15 cellular contexts compared by ENCODE assay signal in genomic region chr5:179264641-179265528, GRCh38.
DNase-seq lines count a peak whose midpoint lies in the region; ATAC-seq and TF ChIP-seq lines count a peak whose summit lies in the region.
"Had no signal": no experiment of that assay in that cellular context is flagged by ENCODE, and none has a peak within 500 bp of the region (broad histone marks: within the 10 kb centered on the region; RNA-seq: fewer than 3 reads in every experiment).

No MANE protein-coding gene starts in this region.

- peaks cover 51% of the 10 kb centered on the region for H3K4me1 ChIP-seq in osteoblast (ENCODE audit: insufficient read depth, low read length)
- H3K4me1 ChIP-seq in uterus, result peaks cover 21 to 26% of the 10 kb centered on the region in 2 donors

- H3K27ac ChIP-seq in osteoblast (ENCODE audit: low read depth, low read length) (peak overlapping the region; percentile 99), uterus (peak overlapping the region; percentile 88 to 91)
- H3K27ac ChIP-seq: SK-N-MC had no signal

- H3K36me3 ChIP-seq in osteoblast (ENCODE audit: insufficient read depth, low read length), result peaks cover 24% of the 10 kb centered on the region
- no peaks in the 10 kb centered on the region for H3K36me3 ChIP-seq in uterus

- no peaks in the 10 kb centered on the region for H3K4me1 Mint-ChIP-seq in activated CD4-positive, alpha-beta T cell treated with anti-CD3 and anti-CD28 coated beads for 36 hours

- H3K4me3 Mint-ChIP-seq in activated CD4-positive, alpha-beta T cell treated with anti-CD3 and anti-CD28 coated beads for 36 hours, result no peak overlapping the region
- H3K4me3 Mint-ChIP-seq: activated naive CD8-positive, alpha-beta T cell had no signal

- no peaks in the 10 kb centered on the region for H4K20me1 ChIP-seq in osteoblast (ENCODE audit: insufficient read depth, low read length)

- no peaks in the 10 kb centered on the region for H3K9me3 Mint-ChIP-seq in activated CD4-positive, alpha-beta T cell treated with anti-CD3 and anti-CD28 coated beads for 36 hours (ENCODE audit: low read depth)

- H3K9me3 ChIP-seq in osteoblast (ENCODE audit: low read depth, low read length) (no peaks in the 10 kb centered on the region), uterus (no peaks in the 10 kb centered on the region)

- H3K4me3 ChIP-seq in fibroblast of the aortic adventitia (ENCODE audit: low read depth, low read length) (peak overlapping the region; percentile 10), osteoblast (ENCODE audit: insufficient read depth, low read length) (peak overlapping the region; percentile 35), uterus (no peak overlapping the region)
- H3K4me3 ChIP-seq: SK-N-MC had no signal

- CTCF ChIA-PET in activated CD4-positive, alpha-beta T cell treated with anti-CD3 and anti-CD28 coated beads for 36 hours (lab: Charles Lee), result no interaction called here

- no peak for TF ChIP-seq POLR2A in uterus (IDR thresholded peaks at IDR 0.05)

- no peaks in the 10 kb centered on the region for H3K27me3 Mint-ChIP-seq in activated CD4-positive, alpha-beta T cell treated with anti-CD3 and anti-CD28 coated beads for 36 hours
- H3K27me3 Mint-ChIP-seq: activated naive CD8-positive, alpha-beta T cell had no signal

- no peak for ATAC-seq in activated CD4-positive, alpha-beta T cell treated with anti-CD3 and anti-CD28 coated beads for 36 hours
- ATAC-seq in HG02623 (IDR thresholded peaks at IDR 0.05; ENCODE audit: unreplicated experiment), result no peak

- peak; percentile 4 for DNase-seq in activated naive CD4-positive, alpha-beta T cell treated with anti-CD3 and anti-CD28 coated beads, Interleukin-2, amount 50 U/mL, for 16 hours
- no peak for DNase-seq in activated naive CD4-positive, alpha-beta T cell (lab: John Stamatoyannopoulos, UW)
- DNase-seq in fibroblast of the aortic adventitia (ENCODE audit: low read depth), result no peak
- DNase-seq in osteoblast (ENCODE audit: insufficient read length, low spot score, missing footprints), result peak; percentile 66
- peak in 1 of 2 donors; percentile 24 for DNase-seq in uterus
- DNase-seq in activated CD4-positive, alpha-beta T cell treated with anti-CD3 and anti-CD28 coated beads for 36 hours, result no peak
- no peak for DNase-seq in effector CD8-positive, alpha-beta T cell (lab: John Stamatoyannopoulos, UW)
- DNase-seq: AML-193; effector memory CD4-positive, alpha-beta T cell; NCI-H1105 treated with DMSO at 0.1 percent for 48 hours; NCI-H82; stimulated activated naive CD4-positive, alpha-beta T cell had no signal

- intact Hi-C loops in uterus (cut with DNase I; ENCODE audit: low total_unique reads), result no loop called here
- intact Hi-C loops in activated CD4-positive, alpha-beta T cell treated with anti-CD3 and anti-CD28 coated beads for 36 hours (cut with DNase I, micrococcal nuclease), result no loop called here

- no peaks in the 10 kb centered on the region for H3K27me3 ChIP-seq in osteoblast (ENCODE audit: insufficient read depth, low read length)
- no peaks in the 10 kb centered on the region for H3K27me3 ChIP-seq in uterus

- POLR2A ChIA-PET in activated CD4-positive, alpha-beta T cell treated with anti-CD3 and anti-CD28 coated beads for 36 hours (lab: Charles Lee), result no interaction called here

- H2AFZ ChIP-seq in osteoblast (ENCODE audit: low read length), result no peak overlapping the region

- H3K27ac Mint-ChIP-seq in activated CD4-positive, alpha-beta T cell treated with anti-CD3 and anti-CD28 coated beads for 36 hours, result no peak overlapping the region
- H3K27ac Mint-ChIP-seq: activated naive CD8-positive, alpha-beta T cell had no signal

- TF ChIP-seq CTCF in fibroblast of the aortic adventitia (IDR thresholded peaks at IDR 0.05; ENCODE audit: insufficient read depth, low read length) (no peak), osteoblast (IDR thresholded peaks at IDR 0.05; ENCODE audit: extremely low read depth, low read depth, low read length) (no peak), uterus (IDR thresholded peaks at IDR 0.05) (no peak)

- peaks cover 88% of the 10 kb centered on the region for H3K79me2 ChIP-seq in osteoblast (ENCODE audit: insufficient read depth, low read length)

- no peaks in the 10 kb centered on the region for H3K36me3 Mint-ChIP-seq in activated CD4-positive, alpha-beta T cell treated with anti-CD3 and anti-CD28 coated beads for 36 hours (ENCODE audit: low read depth)
- H3K36me3 Mint-ChIP-seq: activated naive CD8-positive, alpha-beta T cell had no signal

- peak overlapping the region; percentile 54 for H3K4me2 ChIP-seq in osteoblast (ENCODE audit: insufficient read depth, low read length)

Comparison
In these comparisons a context has a peak if more than half of its experiments do, and no peak if none do; other contexts are left out.
1. DNase-seq: peak in activated naive CD4-positive, alpha-beta T cell treated with anti-CD3 and anti-CD28 coated beads, Interleukin-2, amount 50 U/mL, for 16 hours (single experiment) and osteoblast (single experiment); none in activated naive CD4-positive, alpha-beta T cell (0 of 4), fibroblast of the aortic adventitia (single experiment), activated CD4-positive, alpha-beta T cell treated with anti-CD3 and anti-CD28 coated beads for 36 hours (single experiment) and effector CD8-positive, alpha-beta T cell (single experiment).
2. H3K4me3 ChIP-seq: peak in fibroblast of the aortic adventitia (single experiment) and osteoblast (single experiment); none in uterus (0 of 2).